Comparison of ENCODE assay signal across 1 cellular context in genomic region chrX:15723887-15724517, GRCh38.
TF ChIP-seq lines count a peak whose summit lies in the region.

No MANE protein-coding gene starts in this region.

TF ChIP-seq in A549, 52 proteins besides CTCF, POLR2A, EP300 and RAD21 (continued from another document):
- TF ChIP-seq FOSB (CRISPR knock-in tag; IDR thresholded peaks at IDR 0.05) = no peak
- no peak for TF ChIP-seq PHF8 (IDR thresholded peaks at IDR 0.05; ENCODE audit: borderline replicate concordance, low read depth)
- TF ChIP-seq CBX2 (IDR thresholded peaks at IDR 0.05; ENCODE audit: borderline replicate concordance, low read depth) = no peak
- TF ChIP-seq HES2 (IDR thresholded peaks at IDR 0.05) = no peak
- TF ChIP-seq RNF2 (IDR thresholded peaks at IDR 0.05; ENCODE audit: borderline replicate concordance, low read depth) = no peak
- no peak for TF ChIP-seq KDM1A (IDR thresholded peaks at IDR 0.05; ENCODE audit: low read depth)
- TF ChIP-seq MAZ (IDR thresholded peaks at IDR 0.05; ENCODE audit: borderline replicate concordance, low read depth, low read length) = no peak
- no peak for TF ChIP-seq EHMT2 (IDR thresholded peaks at IDR 0.05; ENCODE audit: low read depth)
- TF ChIP-seq CEBPB (IDR thresholded peaks at IDR 0.05) = no peak
- TF ChIP-seq GATA3 (IDR thresholded peaks at IDR 0.05; ENCODE audit: borderline replicate concordance) = no peak
